1 cellular context compared by ENCODE assay signal in the genomic region with DNA sequence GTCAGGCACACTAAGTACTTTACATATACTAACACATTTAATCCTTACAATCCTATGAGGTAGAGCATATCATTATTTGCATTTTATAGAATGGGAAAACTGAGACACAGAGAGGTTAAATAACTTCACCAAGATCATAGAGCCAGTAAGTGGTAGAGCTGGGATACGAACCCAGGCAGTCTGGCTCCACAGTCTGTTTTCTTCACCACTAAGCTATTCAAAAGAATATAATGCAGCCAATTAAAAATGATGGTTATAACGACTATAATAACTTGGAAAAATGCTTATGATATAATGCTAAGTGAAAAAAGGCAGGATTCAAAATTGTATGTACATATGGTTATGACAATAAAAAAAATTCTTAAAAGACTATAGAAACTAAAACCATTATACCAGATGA.
TF ChIP-seq lines count a peak whose summit lies in the region.

No MANE protein-coding gene starts in this region.

TF ChIP-seq in K562, 482 proteins besides CTCF, POLR2A, EP300 and RAD21 (continued from another document):
- TF ChIP-seq ZNF324 (CRISPR knock-in tag; IDR thresholded peaks at IDR 0.05) (no peak), POLR2H (tag; IDR thresholded peaks at IDR 0.05; ENCODE audit: low read depth) (peak; percentile 51; the same call in 1 of the 2 replicates)
